In genomic region chr10:3347413-3348147, GRCh38 we compare ENCODE assay signal across 14 cellular contexts.
"Had no signal": no experiment of that assay in that cellular context is flagged by ENCODE, and none has a peak within 500 bp of the region (broad histone marks: within the 10 kb centered on the region; RNA-seq: fewer than 3 reads in every experiment).

No MANE protein-coding gene starts in this region.

- H3K9me3 ChIP-seq: sigmoid colon, thoracic aorta had no signal

- ATAC-seq: esophagus mucosa; naive thymus-derived CD8-positive, alpha-beta T cell; stimulated activated naive CD8-positive, alpha-beta T cell treated with anti-CD3 and anti-CD28 coated beads, Interleukin-15, amount 100 ng/mL, for 72 hours had no signal

- H3K27me3 ChIP-seq: sigmoid colon had no signal

- H3K36me3 ChIP-seq: sigmoid colon, thoracic aorta had no signal

- DNase-seq: activated CD4-positive, alpha-beta T cell treated with anti-CD3 and anti-CD28 coated beads, Interleukin-2, amount 50 U/mL, for 1 hour; activated CD4-positive, CD25-positive, alpha-beta regulatory T cell; amniotic stem cell; endodermal cell; immature natural killer cell; naive thymus-derived CD8-positive, alpha-beta T cell; occipital lobe; sigmoid colon; stimulated activated CD4-positive, alpha-beta T cell treated with anti-CD3 and anti-CD28 coated beads, Interleukin-4, amount 100 ng/mL, for 1 hour; stimulated activated CD8-positive, alpha-beta memory T cell treated with anti-CD3 and anti-CD28 coated beads, Interleukin-4, amount 100 ng/mL, for 48 hours; stimulated activated naive CD8-positive, alpha-beta T cell treated with anti-CD3 and anti-CD28 coated beads, Interleukin-15, amount 100 ng/mL, for 72 hours had no signal

- H3K4me3 ChIP-seq: lung, sigmoid colon, thoracic aorta had no signal

- H3K27ac ChIP-seq: sigmoid colon, thoracic aorta had no signal
